In the genomic region with DNA sequence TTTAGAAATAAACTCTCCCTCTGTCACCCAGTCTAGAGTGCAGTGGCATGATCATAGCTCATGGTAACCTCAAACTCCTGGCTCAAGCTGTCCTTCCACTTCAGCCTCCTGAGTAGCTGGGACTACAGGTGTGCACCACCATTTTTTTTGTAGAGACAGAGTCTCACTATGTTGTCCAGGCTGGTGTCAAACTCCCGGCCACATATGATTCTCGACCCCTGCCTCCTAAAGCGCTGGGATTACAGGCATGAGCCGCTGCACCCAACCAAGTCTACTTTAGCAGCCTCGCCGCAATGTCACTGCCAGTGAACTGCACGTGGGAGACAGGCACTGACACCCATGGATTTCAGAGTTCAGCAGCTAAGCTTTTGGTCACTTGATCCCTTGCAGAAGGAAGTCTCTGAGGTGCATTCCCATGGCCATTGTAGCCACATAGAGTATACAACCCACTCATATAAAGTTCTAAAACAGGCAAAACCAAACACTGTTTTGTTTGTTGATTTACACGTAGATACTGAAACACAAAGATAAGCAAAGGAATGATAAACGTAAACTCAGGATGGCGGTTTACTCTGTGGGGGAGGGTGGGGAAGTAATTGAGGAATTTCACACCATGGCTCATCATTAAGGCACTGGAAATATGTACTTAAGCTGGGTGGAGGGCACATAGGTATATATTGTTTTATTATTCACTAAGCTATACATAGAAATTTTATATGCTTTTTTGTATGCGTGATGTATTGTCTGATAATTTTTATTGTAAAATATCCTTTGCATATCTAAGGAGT, we compare ENCODE assay signal across 26 cellular contexts.
"Had no signal": no experiment of that assay in that cellular context is flagged by ENCODE, and none has a peak within 500 bp of the region (broad histone marks: within the 10 kb centered on the region; RNA-seq: fewer than 3 reads in every experiment).

No MANE protein-coding gene starts in this region.

- H3K27ac Mint-ChIP-seq: memory B cell; mesothelial cell of epicardium; nephron; stimulated activated effector memory CD8-positive, alpha-beta T cell treated with anti-CD3 and anti-CD28 coated beads, Interleukin-12 subunit alpha, Interleukin-12 subunit beta, amount 100 ng/mL, for 72 hours had no signal

- ATAC-seq: esophagus mucosa; gastrocnemius medialis; left lobe of liver; naive thymus-derived CD4-positive, alpha-beta T cell; psoas muscle; right cardiac atrium; stimulated activated effector memory CD8-positive, alpha-beta T cell treated with anti-CD3 and anti-CD28 coated beads, Interleukin-12 subunit alpha, Interleukin-12 subunit beta, amount 100 ng/mL, for 72 hours had no signal

- H3K27ac ChIP-seq: dorsolateral prefrontal cortex, epithelial cell of prostate, gastrocnemius medialis, ovary, psoas muscle, sigmoid colon, stomach, thyroid gland, upper lobe of left lung had no signal

- H3K9me3 Mint-ChIP-seq: memory B cell; stimulated activated effector memory CD8-positive, alpha-beta T cell treated with anti-CD3 and anti-CD28 coated beads, Interleukin-12 subunit alpha, Interleukin-12 subunit beta, amount 100 ng/mL, for 72 hours had no signal

- H3K36me3 ChIP-seq: gastrocnemius medialis, ovary, sigmoid colon, stomach, thyroid gland, upper lobe of left lung had no signal

- H3K36me3 Mint-ChIP-seq: memory B cell; naive thymus-derived CD4-positive, alpha-beta T cell; stimulated activated effector memory CD8-positive, alpha-beta T cell treated with anti-CD3 and anti-CD28 coated beads, Interleukin-12 subunit alpha, Interleukin-12 subunit beta, amount 100 ng/mL, for 72 hours had no signal

- H3K9me3 ChIP-seq: gastrocnemius medialis, ovary, psoas muscle, sigmoid colon, stomach, thyroid gland, upper lobe of left lung had no signal

- DNase-seq: dorsolateral prefrontal cortex; effector CD4-positive, alpha-beta T cell; foreskin fibroblast; gastrocnemius medialis; head of caudate nucleus; naive thymus-derived CD4-positive, alpha-beta T cell; occipital lobe; ovary; posterior cingulate gyrus; psoas muscle; right cardiac atrium; sigmoid colon; stimulated activated CD4-positive, alpha-beta T cell treated with anti-CD3 and anti-CD28 coated beads, Interleukin-2, amount 100 ng/mL, for 24 hours; stimulated activated CD4-positive, alpha-beta T cell treated with anti-CD3 and anti-CD28 coated beads, Interleukin-4, amount 100 ng/mL, for 24 hours; stimulated activated naive CD4-positive, alpha-beta T cell treated with Interleukin-2 at 50 U/mL for 16 hours; stomach; thyroid gland; upper lobe of left lung had no signal

- H3K27me3 ChIP-seq: gastrocnemius medialis, ovary, sigmoid colon, stomach, thyroid gland, upper lobe of left lung had no signal

- H3K4me3 ChIP-seq: dorsolateral prefrontal cortex, gastrocnemius medialis, lung, ovary, psoas muscle, sigmoid colon, stomach, thyroid gland, upper lobe of left lung had no signal

- H3K4me3 Mint-ChIP-seq: memory B cell; mesothelial cell of epicardium; naive thymus-derived CD4-positive, alpha-beta T cell; nephron; stimulated activated effector memory CD8-positive, alpha-beta T cell treated with anti-CD3 and anti-CD28 coated beads, Interleukin-12 subunit alpha, Interleukin-12 subunit beta, amount 100 ng/mL, for 72 hours had no signal

- H3K4me1 Mint-ChIP-seq: memory B cell; naive thymus-derived CD4-positive, alpha-beta T cell; nephron; stimulated activated effector memory CD8-positive, alpha-beta T cell treated with anti-CD3 and anti-CD28 coated beads, Interleukin-12 subunit alpha, Interleukin-12 subunit beta, amount 100 ng/mL, for 72 hours had no signal

- H3K4me1 ChIP-seq: gastrocnemius medialis, psoas muscle, sigmoid colon, stomach, thyroid gland, upper lobe of left lung had no signal
